ENCODE assay signal across 1 cellular context in genomic region chr1:211630236-211631081, GRCh38.
TF ChIP-seq lines count a peak whose summit lies in the region.

No MANE protein-coding gene starts in this region.

TF ChIP-seq in HepG2, 621 proteins besides CTCF, POLR2A, EP300 and RAD21 (continued from another document and continues in another):
- TF ChIP-seq UBTF (CRISPR knock-in tag; IDR thresholded peaks at IDR 0.05) (peak; percentile 59; the same call in 1 of the 2 replicates), ZNF17 (CRISPR knock-in tag; IDR thresholded peaks at IDR 0.05) (no peak), ZC3H13 (CRISPR knock-in tag; IDR thresholded peaks at IDR 0.05) (no peak), SRY (CRISPR knock-in tag; IDR thresholded peaks at IDR 0.05) (no peak), ZC3H4 (CRISPR knock-in tag; IDR thresholded peaks at IDR 0.05; ENCODE audit: borderline replicate concordance) (no peak), NRL (CRISPR knock-in tag; IDR thresholded peaks at IDR 0.05; ENCODE audit: borderline replicate concordance) (0 out of 2 replicates have a peak, but pooled peaks have one; percentile 56), ZHX2 (IDR thresholded peaks at IDR 0.05; ENCODE audit: low read depth) (no peak), ZHX2 (CRISPR knock-in tag; IDR thresholded peaks at IDR 0.05; ENCODE audit: borderline replicate concordance) (no peak), NR1H2 (CRISPR knock-in tag; IDR thresholded peaks at IDR 0.05; ENCODE audit: borderline replicate concordance, low read depth) (no peak), DDIT3 (CRISPR knock-in tag; IDR thresholded peaks at IDR 0.05) (no peak), ZBTB7B (CRISPR knock-in tag; IDR thresholded peaks at IDR 0.05) (peak; percentile 55; the same call in 1 of the 2 replicates), NFKBIZ (CRISPR knock-in tag; IDR thresholded peaks at IDR 0.05) (no peak), CHCHD3 (CRISPR knock-in tag; IDR thresholded peaks at IDR 0.05) (no peak), REXO4 (CRISPR knock-in tag; IDR thresholded peaks at IDR 0.05; ENCODE audit: borderline replicate concordance) (no peak), ZNF597 (CRISPR knock-in tag; IDR thresholded peaks at IDR 0.05) (no peak), ZNF788 (CRISPR knock-in tag; IDR thresholded peaks at IDR 0.05; ENCODE audit: borderline replicate concordance) (no peak), ZNF335 (CRISPR knock-in tag; IDR thresholded peaks at IDR 0.05) (no peak), ZNF777 (CRISPR knock-in tag; IDR thresholded peaks at IDR 0.05) (0 out of 2 replicates have a peak, but pooled peaks have one; percentile 17), ZNF747 (CRISPR knock-in tag; IDR thresholded peaks at IDR 0.05; ENCODE audit: borderline replicate concordance) (no peak), ZSCAN20 (CRISPR knock-in tag; IDR thresholded peaks at IDR 0.05; ENCODE audit: borderline replicate concordance) (no peak), PBX2 (CRISPR knock-in tag; IDR thresholded peaks at IDR 0.05) (no peak), ARID5B (CRISPR knock-in tag; IDR thresholded peaks at IDR 0.05) (peak; percentile 71), ZSCAN9 (CRISPR knock-in tag; IDR thresholded peaks at IDR 0.05; ENCODE audit: borderline replicate concordance) (no peak), ZNF512B (CRISPR knock-in tag; IDR thresholded peaks at IDR 0.05; ENCODE audit: borderline replicate concordance) (no peak), RBM22 (optimal IDR thresholded peaks at IDR 0.05; ENCODE audit: low read length) (no peak), TFDP1 (CRISPR knock-in tag; IDR thresholded peaks at IDR 0.05; ENCODE audit: borderline replicate concordance) (peak; percentile 26; the same call in 1 of the 2 replicates), FOXA1 (IDR thresholded peaks at IDR 0.05) (no peak), FOXA1 (CRISPR knock-in tag; IDR thresholded peaks at IDR 0.05) (peak; percentile 13; the same call in 1 of the 2 replicates), SSRP1 (CRISPR knock-in tag; IDR thresholded peaks at IDR 0.05) (no peak), GABPA (IDR thresholded peaks at IDR 0.05; ENCODE audit: low read depth, low read length) (no peak), GABPA (CRISPR knock-in tag; IDR thresholded peaks at IDR 0.05; ENCODE audit: low read depth) (no peak), ZGPAT (CRISPR knock-in tag; IDR thresholded peaks at IDR 0.05) (peak; percentile 28; the same call in 1 of the 2 replicates), TCF7L2 (IDR thresholded peaks at IDR 0.05; ENCODE audit: low read depth, low read length) (no peak), REPIN1 (CRISPR knock-in tag; IDR thresholded peaks at IDR 0.05; ENCODE audit: borderline replicate concordance, low read depth) (0 out of 2 replicates have a peak, but pooled peaks have one; percentile 49), ZNF790 (CRISPR knock-in tag; IDR thresholded peaks at IDR 0.05; ENCODE audit: borderline replicate concordance) (no peak), ZNF446 (CRISPR knock-in tag; IDR thresholded peaks at IDR 0.05) (no peak), ZNF883 (CRISPR knock-in tag; IDR thresholded peaks at IDR 0.05; ENCODE audit: not compliant biosample characterization) (no peak), TERF1 (CRISPR knock-in tag; IDR thresholded peaks at IDR 0.05) (no peak), PPARG (CRISPR knock-in tag; conservative IDR thresholded peaks at IDR 0.05) (no peak)
